Comparison of ENCODE assay signal across 10 cellular contexts in the genomic region with DNA sequence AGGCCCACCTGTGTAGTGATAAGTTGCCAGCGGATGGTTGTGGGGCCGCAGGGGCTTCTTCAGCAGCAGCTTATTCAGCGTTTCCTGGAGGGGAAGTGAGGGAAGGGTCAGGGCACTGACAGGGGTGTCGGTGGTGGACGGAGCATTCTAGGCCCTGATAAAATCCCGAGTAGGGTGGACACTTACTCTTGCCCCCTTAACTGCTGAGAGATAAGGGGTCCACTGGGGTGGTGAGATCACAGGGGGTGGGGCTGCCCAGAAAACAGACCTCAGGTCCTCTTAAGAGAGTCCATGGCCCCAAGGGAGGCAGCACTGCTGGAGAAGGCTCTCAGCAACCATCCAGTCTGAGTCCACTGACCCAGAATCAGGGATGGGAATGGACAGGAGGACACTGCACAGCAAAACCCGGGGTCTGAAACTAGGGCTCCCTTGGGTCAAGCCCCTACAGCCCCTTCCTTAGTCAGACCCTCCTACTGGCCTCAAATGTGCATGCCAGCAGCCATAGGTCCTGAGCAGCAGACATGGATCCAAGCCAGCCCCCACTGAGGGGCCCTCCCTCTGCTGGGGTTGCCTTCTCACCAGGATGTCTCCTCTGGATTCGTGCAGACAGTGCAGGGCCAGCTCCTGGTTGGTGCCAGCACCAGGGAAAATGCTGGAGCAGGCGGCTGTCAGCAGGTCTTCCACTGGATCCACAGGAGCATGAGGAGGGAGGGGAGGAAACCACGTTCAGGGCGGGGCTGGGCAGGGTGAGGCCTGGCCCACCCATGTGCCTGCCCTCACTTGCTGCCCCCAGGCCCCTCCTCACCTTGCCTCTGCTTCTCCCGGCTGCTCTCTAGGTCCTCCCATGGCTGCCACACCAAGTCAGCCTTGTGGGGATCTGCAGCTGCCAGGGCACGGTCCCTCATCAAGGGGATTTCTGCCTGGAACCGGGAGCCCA. TPM values are rescaled to one million over a fixed set of nuclear protein-coding genes. Genes with fewer than 3 reads are reported as not detected.
DNase-seq lines count a peak whose midpoint lies in the region; ATAC-seq, FAIRE-seq and TF ChIP-seq lines count a peak whose summit lies in the region.
"Had no signal": no experiment of that assay in that cellular context is flagged by ENCODE, and none has a peak within 500 bp of the region (broad histone marks: within the 10 kb centered on the region; RNA-seq: fewer than 3 reads in every experiment).

No MANE protein-coding gene starts in this region.

- DNase-seq in stimulated activated naive CD8-positive, alpha-beta T cell treated with anti-CD3 and anti-CD28 coated beads, Interleukin-15, Interleukin-2, amounts not matched to agents 100 U/mL and 50 U/mL, for 24 hours = no peak
- DNase-seq in GM12878 (ENCODE audit: low read depth, low spot score) (no peak), vagina (ENCODE audit: extremely low spot score in 2 of 2) (peak in 1 of 2 donors; percentile 85), G401 (ENCODE audit: low spot score) (no peak), GOT3 (lab: John Stamatoyannopoulos, UW) (no peak)
- DNase-seq: NCI-H2029 treated with DMSO at 0.1 percent for 48 hours had no signal

- no peak overlapping the region for H3K4me3 Mint-ChIP-seq in stimulated activated naive CD8-positive, alpha-beta T cell treated with anti-CD3 and anti-CD28 coated beads, Interleukin-15, Interleukin-2, amounts not matched to agents 100 ng/mL and 50 ng/mL, for 24 hours

- H3K27ac ChIP-seq in GM12878 (ENCODE audit: control insufficient read depth, insufficient read depth) (no peak overlapping the region), vagina (peak overlapping the region; percentile 74)
- H3K27ac ChIP-seq: cardiac muscle cell had no signal

- ATAC-seq in stimulated activated naive CD8-positive, alpha-beta T cell treated with anti-CD3 and anti-CD28 coated beads, Interleukin-15, Interleukin-2, amounts not matched to agents 100 U/mL and 50 U/mL, for 24 hours = no peak
- ATAC-seq in GM12878 (no peak), GM18502 (IDR thresholded peaks at IDR 0.05; ENCODE audit: poor library complexity, unreplicated experiment) (no peak)

- H3K9me3 ChIP-seq in GM12878 (replicated peaks; ENCODE audit: control insufficient read depth, insufficient read depth, low read length) (no peaks in the 10 kb centered on the region), mucosa of stomach (ENCODE audit: control insufficient read depth, low read length) (no peaks in the 10 kb centered on the region), vagina (no peaks in the 10 kb centered on the region)

- WGBS in GM12878 (ENCODE audit: insufficient coverage, insufficient replicate concordance, low lambda C conversion rate, missing lambda C conversion rate) = 86% methylated on average over 11 of the region's 14 CpGs

- intact Hi-C loops in GM12878 (cut with micrococcal nuclease; ENCODE audit: unreplicated experiment) (loop anchor here (5.0 kb wide), 2 partner anchors 161 to 311 kb away; a partner anchor contains a TSS), vagina (cut with DNase I) (loop anchor here (5.0 kb wide), 3 partner anchors 36 to 101 kb away; a partner anchor contains a TSS)

- no TSS peak for BruUV-seq in GM12878 (replicated peaks; lab: Mats Ljungman, UMichigan)

- H3K9me3 Mint-ChIP-seq in stimulated activated naive CD8-positive, alpha-beta T cell treated with anti-CD3 and anti-CD28 coated beads, Interleukin-15, Interleukin-2, amounts not matched to agents 100 ng/mL and 50 ng/mL, for 24 hours = no peaks in the 10 kb centered on the region

- no peak for TF ChIP-seq EP300 in GM12878 (IDR thresholded peaks at IDR 0.05; ENCODE audit: borderline replicate concordance in 1 of 2, control insufficient read depth in 1 of 2, low read depth in 2 of 2, low read length in 2 of 2)

- H3K36me3 ChIP-seq in GM12878 (ENCODE audit: control insufficient read depth in 2 of 2, insufficient read depth in 2 of 2, low read length in 1 of 2) (peaks cover 65 to 78% of the 10 kb centered on the region in 2 experiments), mucosa of stomach (ENCODE audit: control insufficient read depth, insufficient read depth, low read length) (peaks cover 47% of the 10 kb centered on the region), vagina (peaks cover 0 to 66% of the 10 kb centered on the region in 2 donors)

- peaks cover 50% of the 10 kb centered on the region for H3K4me1 Mint-ChIP-seq in stimulated activated naive CD8-positive, alpha-beta T cell treated with anti-CD3 and anti-CD28 coated beads, Interleukin-15, Interleukin-2, amounts not matched to agents 100 ng/mL and 50 ng/mL, for 24 hours (ENCODE audit: low read depth)

- H3K27me3 ChIP-seq in GM12878 (replicated peaks in 1 of 2; ENCODE audit: control insufficient read depth in 2 of 2, insufficient read depth in 2 of 2, low read length in 1 of 2) (no peaks in the 10 kb centered on the region), mucosa of stomach (ENCODE audit: control insufficient read depth, insufficient read depth, low read length) (no peaks in the 10 kb centered on the region), vagina (no peaks in the 10 kb centered on the region)
- H3K27me3 ChIP-seq: cardiac muscle cell had no signal

- TF ChIP-seq RAD21 in GM12878 (IDR thresholded peaks at IDR 0.05; ENCODE audit: insufficient read depth, low read depth, low read length) = no peak

- no peak for FAIRE-seq in GM12878 (lab: Jason Lieb, UNC)

- no peak overlapping the region for H3K4me2 ChIP-seq in GM12878 (ENCODE audit: control insufficient read depth, insufficient read depth)

- peak overlapping the region; percentile 84 for H3K27ac Mint-ChIP-seq in stimulated activated naive CD8-positive, alpha-beta T cell treated with anti-CD3 and anti-CD28 coated beads, Interleukin-15, Interleukin-2, amounts not matched to agents 100 ng/mL and 50 ng/mL, for 24 hours

- peaks cover 5% of the 10 kb centered on the region for H3K79me2 ChIP-seq in GM12878 (ENCODE audit: control insufficient read depth, insufficient read depth, low read length)

- CTCF ChIA-PET in GM12878 (lab: Yijun Ruan, JAX) = interaction anchor here (2.9 to 10.1 kb wide), 3 partner anchors 13 to 101 kb away, joined by 12 to 195 read pairs (median 48); a partner anchor contains a TSS

- no peak overlapping the region for H3K4me3 ChIP-seq in GM12878
- no peak overlapping the region for H3K4me3 ChIP-seq in mucosa of stomach (ENCODE audit: low read length)
- no peak overlapping the region for H3K4me3 ChIP-seq in vagina
- H3K4me3 ChIP-seq: cardiac muscle cell had no signal

- H3K27me3 Mint-ChIP-seq in stimulated activated naive CD8-positive, alpha-beta T cell treated with anti-CD3 and anti-CD28 coated beads, Interleukin-15, Interleukin-2, amounts not matched to agents 100 ng/mL and 50 ng/mL, for 24 hours = no peaks in the 10 kb centered on the region

- no peak overlapping the region for H3K9ac ChIP-seq in GM12878 (ENCODE audit: control insufficient read depth, insufficient read depth, low read length)
- peak overlapping the region; percentile 33 for H3K9ac ChIP-seq in mucosa of stomach (ENCODE audit: low read length)

- no peaks in the 10 kb centered on the region for H3K4me1 ChIP-seq in GM12878 (ENCODE audit: control insufficient read depth, insufficient read depth, low read length)
- H3K4me1 ChIP-seq in mucosa of stomach (ENCODE audit: control insufficient read depth, insufficient read depth, low read length) = peaks cover 82% of the 10 kb centered on the region
- peaks cover 62% of the 10 kb centered on the region for H3K4me1 ChIP-seq in vagina

- H3K36me3 Mint-ChIP-seq in stimulated activated naive CD8-positive, alpha-beta T cell treated with anti-CD3 and anti-CD28 coated beads, Interleukin-15, Interleukin-2, amounts not matched to agents 100 ng/mL and 50 ng/mL, for 24 hours (ENCODE audit: low read depth) = peaks cover 78% of the 10 kb centered on the region

- peaks cover 3% of the 10 kb centered on the region for H4K20me1 ChIP-seq in GM12878 (ENCODE audit: control insufficient read depth, insufficient read depth)

- TF ChIP-seq POLR2A in GM12878 (IDR thresholded peaks at IDR 0.05; ENCODE audit: low read depth, low read length) = peak; percentile 34
- no peak for TF ChIP-seq POLR2A in vagina (IDR thresholded peaks at IDR 0.05)

- SMC1A ChIA-PET in GM12878 (lab: Charles Lee; ENCODE audit: uncharacterized antibody, unreplicated experiment) = interaction anchor here (7.2 to 8.9 kb wide), 2 partner anchors 26 to 100 kb away, joined by 87 to 155 read pairs; no protein-coding TSS in a partner anchor

- no peak for TF ChIP-seq CTCF in GM12878 (IDR thresholded peaks at IDR 0.05 in 2 of 3, conservative IDR thresholded peaks at IDR 0.05 in 1 of 3; ENCODE audit: control insufficient read depth in 2 of 3, extremely low read depth in 1 of 3, insufficient read depth in 1 of 3, low read depth in 3 of 3, low read length in 3 of 3)
- no peak for TF ChIP-seq CTCF in vagina (IDR thresholded peaks at IDR 0.05)

- in situ Hi-C loops in GM12878 (cut with MboI) (loop anchor here (25.0 kb wide), 1 partner anchor 311 kb away; no protein-coding TSS in a partner anchor), G401 (cut with HindIII; ENCODE audit: low sequenced_read_pairs) (no loop called here)

- H2AFZ ChIP-seq in GM12878 (ENCODE audit: control insufficient read depth, low read depth, low read length) = no peak overlapping the region

- RAD21 ChIA-PET in GM12878 (lab: Charles Lee; ENCODE audit: unreplicated experiment) = no interaction called here

- POLR2A ChIA-PET in GM12878 (lab: Charles Lee) = no interaction called here

TF ChIP-seq in GM12878, 131 proteins besides CTCF, POLR2A, EP300 and RAD21 (continues in another document):
- TF ChIP-seq FOXM1 (IDR thresholded peaks at IDR 0.05; ENCODE audit: low read depth, low read length) (no peak), SUPT20H (IDR thresholded peaks at IDR 0.05; ENCODE audit: borderline replicate concordance, control insufficient read depth, low read depth, low read length) (no peak), HDAC6 (IDR thresholded peaks at IDR 0.05; ENCODE audit: unreplicated experiment) (no peak)

RNA-seq across cellular contexts. Expression of a gene that starts 12.1 kb away (rescaled TPM):
- 8.8 and 10.1 TPM in 2 replicates for total RNA-seq in GM12878 (2013; cell fraction: nucleolus; rRNA removed)
- total RNA-seq in GM12878 (2014; rRNA removed) (3.8 and 4.0 TPM in 2 replicates), GM12878 (2014; rRNA removed; fragmentation: Illumina TruSeq; extraction: Trizol) (6.8 TPM in 2 replicates), GM12878 (2021) (22.4 and 24.0 TPM in 2 replicates), vagina (35.4 TPM)
- polyA plus RNA-seq in GM12878 (2011; ENCODE audit: low read depth) = 7.3 TPM
- polyA plus RNA-seq in GM12878 (2011; rRNA removed) (7.8 and 9.7 TPM in 2 replicates), GM12878 (2014; fragmentation: Illumina TruSeq; extraction: Trizol) (14.0 and 14.4 TPM in 2 replicates), GM12878 (2014; fragmentation: Nextera tagmentation; extraction: Ambion mirVana) (1 to 10 TPM; 1.8 to 6.5 TPM), GM12878 (2014; rRNA removed) (14.4 and 15.3 TPM in 2 replicates), GM12878 (2016; fragmentation: Nextera tagmentation; extraction: Ambion mirVana) (10 to 100 TPM; 35.0 to 39.3 TPM)
- 7.1 and 7.2 TPM in 2 replicates for polyA plus RNA-seq in GM12878 (2011; cell fraction: cytosol; rRNA removed)
- polyA plus RNA-seq in GM12878 (2011; cell fraction: nucleus; rRNA removed) = 7.9 and 9.2 TPM in 2 replicates
- 9.3 and 11.6 TPM in 2 replicates for polyA plus RNA-seq in GM12878 (2012)
- 5.3 and 7.1 TPM in 2 replicates for polyA minus RNA-seq in GM12878 (2011; rRNA and poly(A)+ RNA removed)
- 3.3 and 3.7 TPM in 2 replicates for polyA minus RNA-seq in GM12878 (2011; cell fraction: cytosol; rRNA and poly(A)+ RNA removed)
- polyA minus RNA-seq in GM12878 (2011; cell fraction: nucleus; rRNA and poly(A)+ RNA removed) = 3.6 and 4.6 TPM in 2 replicates
- total RNA-seq in G401 (2014; rRNA removed; shearing (Covaris generic)) = 65.8 and 80.4 TPM in 2 replicates
